ENCODE assay signal across 15 cellular contexts in genomic region chr3:12620729-12621128, GRCh38.
"Had no signal": no experiment of that assay in that cellular context is flagged by ENCODE, and none has a peak within 500 bp of the region (broad histone marks: within the 10 kb centered on the region; RNA-seq: fewer than 3 reads in every experiment).

No MANE protein-coding gene starts in this region.

- H3K27ac Mint-ChIP-seq: natural killer cell treated with Interleukin-12 subunit alpha and Interleukin-12 subunit beta and Interleukin-15 and Interleukin-18, amount 100 ng/mL, for 72 hours had no signal

- DNase-seq: activated naive CD4-positive, alpha-beta T cell treated with anti-CD3 and anti-CD28 coated beads, Interleukin-2, amount 50 U/mL, for 16 hours; activated T-cell treated with anti-CD3 and anti-CD28 coated beads for 4 hours; colonic mucosa; hypothalamus; left ventricle myocardium superior; mesendoderm; occipital lobe; stimulated activated CD4-positive, alpha-beta T cell treated with anti-CD3 and anti-CD28 coated beads, Interleukin-4, amount 100 ng/mL, for 24 hours; stimulated activated naive CD8-positive, alpha-beta T cell treated with anti-CD3 and anti-CD28 coated beads, Interleukin-15, Interleukin-2, amounts not matched to agents 100 U/mL and 50 U/mL, for 24 hours; upper lobe of left lung had no signal

- H3K4me3 Mint-ChIP-seq: natural killer cell treated with Interleukin-12 subunit alpha and Interleukin-12 subunit beta and Interleukin-15 and Interleukin-18, amount 100 ng/mL, for 72 hours had no signal

- H3K4me1 ChIP-seq: colonic mucosa had no signal

- H3K9me3 ChIP-seq: colonic mucosa, right atrium auricular region, upper lobe of left lung had no signal

- H3K4me3 ChIP-seq: cardiac muscle cell, colonic mucosa, right atrium auricular region, SK-N-MC, skin epidermis, upper lobe of left lung had no signal

- H3K27me3 ChIP-seq: cardiac muscle cell, colonic mucosa, right atrium auricular region, upper lobe of left lung had no signal

- H3K27ac ChIP-seq: colonic mucosa, right atrium auricular region, SK-N-MC, skin epidermis, upper lobe of left lung had no signal

- H3K36me3 ChIP-seq: colonic mucosa had no signal

- H3K27me3 Mint-ChIP-seq: natural killer cell treated with Interleukin-12 subunit alpha and Interleukin-12 subunit beta and Interleukin-15 and Interleukin-18, amount 100 ng/mL, for 72 hours had no signal

- H3K9me3 Mint-ChIP-seq: natural killer cell treated with Interleukin-12 subunit alpha and Interleukin-12 subunit beta and Interleukin-15 and Interleukin-18, amount 100 ng/mL, for 72 hours had no signal
